1 cellular context compared by ENCODE assay signal in genomic region chr16:78970650-78971049, GRCh38.
TF ChIP-seq lines count a peak whose summit lies in the region.

No MANE protein-coding gene starts in this region.

TF ChIP-seq in HepG2, 621 proteins besides CTCF, POLR2A, EP300 and RAD21:
- TF ChIP-seq ZNF329 (CRISPR knock-in tag; IDR thresholded peaks at IDR 0.05; ENCODE audit: low read depth) = peak; percentile 94
- TF ChIP-seq LRRFIP1 (CRISPR knock-in tag; conservative IDR thresholded peaks at IDR 0.05) = no peak
TF ChIP-seq in HepG2: peak in this region for 1.
